In the genomic region with DNA sequence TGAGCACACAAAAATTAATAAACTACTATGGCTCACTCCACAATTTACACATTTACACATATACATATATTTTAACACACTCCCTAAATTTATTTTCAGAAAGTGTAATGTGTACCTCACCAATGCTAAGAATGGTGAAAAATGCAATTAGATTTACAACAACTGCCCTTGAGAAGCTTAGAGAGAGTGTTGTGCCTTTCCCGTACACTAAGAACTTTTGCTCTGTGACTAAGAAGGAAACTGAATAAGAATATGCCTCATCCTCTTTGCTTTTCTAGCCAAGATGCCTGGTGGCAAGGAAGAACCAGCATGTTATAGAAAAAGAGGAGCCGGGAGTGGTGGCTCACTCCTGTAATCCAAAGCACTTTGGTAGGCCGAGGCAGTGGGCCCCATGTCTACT, we compare ENCODE assay signal across 22 cellular contexts.
A peak's percentile ranks its signal among the peaks of the same experiment; 100 is the strongest.
DNase-seq lines count a peak whose midpoint lies in the region; ATAC-seq and TF ChIP-seq lines count a peak whose summit lies in the region.
"Had no signal": no experiment of that assay in that cellular context is flagged by ENCODE, and none has a peak within 500 bp of the region (broad histone marks: within the 10 kb centered on the region; RNA-seq: fewer than 3 reads in every experiment).

No MANE protein-coding gene starts in this region.

- H3K27ac Mint-ChIP-seq in endodermal cell (no peak overlapping the region), nephron progenitor cell (peak overlapping the region; percentile 66)
- no peak overlapping the region for H3K27ac Mint-ChIP-seq in T-helper 2 cell treated with Interferon-gamma antibody and Interleukin-4, amounts not matched to agents 5 μg/mL and 100 μg/mL, for 36 hours
- H3K27ac Mint-ChIP-seq: CD8-positive, alpha-beta T cell had no signal

- no peaks in the 10 kb centered on the region for H3K9me3 ChIP-seq in endodermal cell (ENCODE audit: control insufficient read depth, low read length)
- H3K9me3 ChIP-seq in upper lobe of left lung = no peaks in the 10 kb centered on the region
- H3K9me3 ChIP-seq: BLaER1 treated with 17β-estradiol and CSF1 and Interleukin-3, amounts not matched to agents 10 nM and 100 nM; SJCRH30 had no signal

- DNase-seq in ELR (ENCODE audit: low read depth) (peak; percentile 30), HT1080 (ENCODE audit: low read depth) (peak; percentile 19), endodermal cell (peak; percentile 24), nephron progenitor cell (no peak), upper lobe of left lung (no peak), DMS 273 (lab: John Stamatoyannopoulos, UW; ENCODE audit: unreplicated experiment) (no peak)
- no peak for DNase-seq in T-helper 2 cell treated with Interferon-gamma antibody and Interleukin-4, amounts not matched to agents 5 μg/mL and 100 μg/mL, for 36 hours (ENCODE audit: low spot score)
- DNase-seq: AML-193; CD8-positive, alpha-beta T cell; DND-41; H7; KBM-7; NCI-H1105 treated with DMSO at 0.1 percent for 48 hours; NCI-H146; NCI-H1930; NCI-H446; NCI-H524 treated with DMSO at 0.1 percent for 48 hours; NCI-H774; SJCRH30 had no signal

- 88 to 90% methylated on average over 2 to 3 of the region's 3 CpGs for WGBS in endodermal cell (ENCODE audit: insufficient coverage in 1 of 2, insufficient read length in 1 of 2), 2 experiments
- 84 to 97% methylated on average over 3 of the region's 3 CpGs for WGBS in upper lobe of left lung, 2 donors

- no peak overlapping the region for H3K4me3 Mint-ChIP-seq in endodermal cell
- no peak overlapping the region for H3K4me3 Mint-ChIP-seq in nephron progenitor cell
- no peak overlapping the region for H3K4me3 Mint-ChIP-seq in T-helper 2 cell treated with Interferon-gamma antibody and Interleukin-4, amounts not matched to agents 5 μg/mL and 100 μg/mL, for 36 hours
- H3K4me3 Mint-ChIP-seq: CD8-positive, alpha-beta T cell had no signal

- no peaks in the 10 kb centered on the region for H3K27me3 Mint-ChIP-seq in endodermal cell (ENCODE audit: insufficient read depth)
- no peaks in the 10 kb centered on the region for H3K27me3 Mint-ChIP-seq in nephron progenitor cell (ENCODE audit: low read depth, poor library complexity)
- H3K27me3 Mint-ChIP-seq in T-helper 2 cell treated with Interferon-gamma antibody and Interleukin-4, amounts not matched to agents 5 μg/mL and 100 μg/mL, for 36 hours (ENCODE audit: low read depth) = no peaks in the 10 kb centered on the region

- H3K4me3 ChIP-seq in endodermal cell (ENCODE audit: low read length) (no peak overlapping the region), upper lobe of left lung (no peak overlapping the region)
- H3K4me3 ChIP-seq: BLaER1 treated with 17β-estradiol and CSF1 and Interleukin-3, amounts not matched to agents 10 nM and 100 nM; SJCRH30 had no signal

- no peak for TF ChIP-seq POLR2A in upper lobe of left lung (IDR thresholded peaks at IDR 0.05)

- no peak overlapping the region for H3K9ac ChIP-seq in endodermal cell (ENCODE audit: extremely low read depth, low read length, poor library complexity, severe bottlenecking)
- H3K9ac ChIP-seq: BLaER1 treated with 17β-estradiol and CSF1 and Interleukin-3, amounts not matched to agents 10 nM and 100 nM had no signal

- H3K4me1 Mint-ChIP-seq in endodermal cell (peaks cover 19% of the 10 kb centered on the region), nephron progenitor cell (no peaks in the 10 kb centered on the region)
- no peaks in the 10 kb centered on the region for H3K4me1 Mint-ChIP-seq in T-helper 2 cell treated with Interferon-gamma antibody and Interleukin-4, amounts not matched to agents 5 μg/mL and 100 μg/mL, for 36 hours (ENCODE audit: low read depth)

- H3K36me3 ChIP-seq in endodermal cell (ENCODE audit: control insufficient read depth, insufficient read depth, low read length) (no peaks in the 10 kb centered on the region), upper lobe of left lung (no peaks in the 10 kb centered on the region)
- H3K36me3 ChIP-seq: SJCRH30 had no signal

- H3K9me3 Mint-ChIP-seq in endodermal cell (no peaks in the 10 kb centered on the region), nephron progenitor cell (no peaks in the 10 kb centered on the region)
- H3K9me3 Mint-ChIP-seq in T-helper 2 cell treated with Interferon-gamma antibody and Interleukin-4, amounts not matched to agents 5 μg/mL and 100 μg/mL, for 36 hours = no peaks in the 10 kb centered on the region
- H3K9me3 Mint-ChIP-seq: CD8-positive, alpha-beta T cell had no signal

- no peak for ATAC-seq in upper lobe of left lung (ENCODE audit: low FRiP score in 2 of 2)
- ATAC-seq: CD8-positive, alpha-beta T cell; Right ventricle myocardium inferior; SK-N-SH treated with all-trans-retinoic acid at 6 μM for 48 hours had no signal

- TF ChIP-seq CTCF in endodermal cell (conservative IDR thresholded peaks at IDR 0.05) (no peak), nephron progenitor cell (IDR thresholded peaks at IDR 0.05) (no peak), upper lobe of left lung (IDR thresholded peaks at IDR 0.05) (no peak)

- H3K36me3 Mint-ChIP-seq in endodermal cell (ENCODE audit: low read depth) (no peaks in the 10 kb centered on the region), nephron progenitor cell (ENCODE audit: low read depth) (peaks cover 7% of the 10 kb centered on the region)
- H3K36me3 Mint-ChIP-seq in T-helper 2 cell treated with Interferon-gamma antibody and Interleukin-4, amounts not matched to agents 5 μg/mL and 100 μg/mL, for 36 hours (ENCODE audit: low read depth) = no peaks in the 10 kb centered on the region
- H3K36me3 Mint-ChIP-seq: CD8-positive, alpha-beta T cell had no signal

- H3K27ac ChIP-seq in endodermal cell (ENCODE audit: low read depth, low read length) = no peak overlapping the region
- H3K27ac ChIP-seq in upper lobe of left lung = no peak overlapping the region
- H3K27ac ChIP-seq: BLaER1 treated with 17β-estradiol and CSF1 and Interleukin-3, amounts not matched to agents 10 nM and 100 nM; SJCRH30 had no signal

- H3K4me1 ChIP-seq in endodermal cell (ENCODE audit: control insufficient read depth, insufficient read depth, low read length) (peaks cover 7% of the 10 kb centered on the region), upper lobe of left lung (no peaks in the 10 kb centered on the region)
- H3K4me1 ChIP-seq: BLaER1 treated with 17β-estradiol and CSF1 and Interleukin-3, amounts not matched to agents 10 nM and 100 nM; SJCRH30 had no signal

- no peaks in the 10 kb centered on the region for H3K27me3 ChIP-seq in endodermal cell (ENCODE audit: control insufficient read depth, insufficient read depth, low read length, poor library complexity, severe bottlenecking)
- H3K27me3 ChIP-seq in upper lobe of left lung = no peaks in the 10 kb centered on the region
- H3K27me3 ChIP-seq: BLaER1 treated with 17β-estradiol and CSF1 and Interleukin-3, amounts not matched to agents 10 nM and 100 nM; SJCRH30 had no signal

- TF ChIP-seq EP300 in upper lobe of left lung (IDR thresholded peaks at IDR 0.05) = no peak

Comparison
In these comparisons a context has a peak if more than half of its experiments do, and no peak if none do; other contexts are left out.
1. DNase-seq: peak in ELR (single experiment), HT1080 (single experiment) and endodermal cell (single experiment); none in nephron progenitor cell (single experiment), T-helper 2 cell treated with Interferon-gamma antibody and Interleukin-4, amounts not matched to agents 5 μg/mL and 100 μg/mL, for 36 hours (single experiment), upper lobe of left lung (0 of 2) and DMS 273 (single experiment).